Comparison of ENCODE assay signal across 26 cellular contexts in genomic region chr19:1828279-1829238, GRCh38.
"Had no signal": no experiment of that assay in that cellular context is flagged by ENCODE, and none has a peak within 500 bp of the region (broad histone marks: within the 10 kb centered on the region; RNA-seq: fewer than 3 reads in every experiment).

No MANE protein-coding gene starts in this region.

- H3K27me3 Mint-ChIP-seq: activated CD4-positive, alpha-beta memory T cell treated with anti-CD3 and anti-CD28 coated beads for 36 hours; activated CD4-positive, alpha-beta T cell treated with anti-CD3 and anti-CD28 coated beads for 36 hours; activated T-helper 17 cell treated with anti-CD3 and anti-CD28 coated beads, Interleukin-2, amount 50 U/mL, for 72 hours; naive B cell had no signal

- H3K4me1 ChIP-seq: colonic mucosa, foreskin keratinocyte had no signal

- ATAC-seq: activated CD4-positive, alpha-beta T cell treated with anti-CD3 and anti-CD28 coated beads for 36 hours; activated T-helper 17 cell treated with anti-CD3 and anti-CD28 coated beads, Interleukin-2, amount 50 U/mL, for 72 hours; foreskin keratinocyte; pancreas; WTC11 had no signal

- DNase-seq: activated CD4-positive, alpha-beta memory T cell treated with anti-CD3 and anti-CD28 coated beads for 36 hours; activated CD4-positive, alpha-beta T cell treated with anti-CD3 and anti-CD28 coated beads for 36 hours; activated naive CD4-positive, alpha-beta T cell treated with anti-CD3 and anti-CD28 coated beads for 36 hours; anterior cingulate cortex; brain microvascular endothelial cell; central memory CD4-positive, alpha-beta T cell; colonic mucosa; endodermal cell; foreskin keratinocyte; hypothalamus; left ventricle myocardium inferior; mammary epithelial cell; naive B cell; small intestine; stimulated activated CD4-positive, alpha-beta T cell treated with anti-CD3 and anti-CD28 coated beads, Interleukin-4, amount 100 ng/mL, for 24 hours; stimulated activated naive CD4-positive, alpha-beta T cell; substantia nigra; SW 1271; transverse colon; uterus had no signal

- H3K9me3 ChIP-seq: colonic mucosa, left ventricle myocardium inferior, pancreas, transverse colon, uterus had no signal

- H3K4me1 Mint-ChIP-seq: activated CD4-positive, alpha-beta T cell treated with anti-CD3 and anti-CD28 coated beads for 36 hours; activated T-helper 17 cell treated with anti-CD3 and anti-CD28 coated beads, Interleukin-2, amount 50 U/mL, for 72 hours had no signal

- H3K27ac ChIP-seq: brain microvascular endothelial cell, colonic mucosa, epithelial cell of prostate, foreskin keratinocyte, left ventricle myocardium inferior, pancreas, uterus had no signal

- H3K4me3 ChIP-seq: colonic mucosa, left ventricle myocardium inferior, pancreas, transverse colon, uterus had no signal

- H3K27ac Mint-ChIP-seq: activated CD4-positive, alpha-beta memory T cell treated with anti-CD3 and anti-CD28 coated beads for 36 hours; activated CD4-positive, alpha-beta T cell treated with anti-CD3 and anti-CD28 coated beads for 36 hours; activated naive CD4-positive, alpha-beta T cell treated with anti-CD3 and anti-CD28 coated beads for 36 hours; activated T-helper 17 cell treated with anti-CD3 and anti-CD28 coated beads, Interleukin-2, amount 50 U/mL, for 72 hours; endodermal cell; WTC11 had no signal

- H3K27me3 ChIP-seq: brain microvascular endothelial cell, colonic mucosa, foreskin keratinocyte, pancreas, transverse colon, uterus had no signal

- H3K36me3 ChIP-seq: uterus had no signal

- H3K9me3 Mint-ChIP-seq: activated CD4-positive, alpha-beta memory T cell treated with anti-CD3 and anti-CD28 coated beads for 36 hours; activated naive CD4-positive, alpha-beta T cell treated with anti-CD3 and anti-CD28 coated beads for 36 hours; activated T-helper 17 cell treated with anti-CD3 and anti-CD28 coated beads, Interleukin-2, amount 50 U/mL, for 72 hours; endodermal cell; naive B cell; WTC11 had no signal

- H3K4me3 Mint-ChIP-seq: activated CD4-positive, alpha-beta memory T cell treated with anti-CD3 and anti-CD28 coated beads for 36 hours; activated CD4-positive, alpha-beta T cell treated with anti-CD3 and anti-CD28 coated beads for 36 hours; activated naive CD4-positive, alpha-beta T cell treated with anti-CD3 and anti-CD28 coated beads for 36 hours; activated T-helper 17 cell treated with anti-CD3 and anti-CD28 coated beads, Interleukin-2, amount 50 U/mL, for 72 hours; endodermal cell; naive B cell; WTC11 had no signal

- FAIRE-seq: keratinocyte, pancreas, small intestine, TTC549 had no signal
